Comparison of ENCODE assay signal across 1 cellular context in the genomic region with DNA sequence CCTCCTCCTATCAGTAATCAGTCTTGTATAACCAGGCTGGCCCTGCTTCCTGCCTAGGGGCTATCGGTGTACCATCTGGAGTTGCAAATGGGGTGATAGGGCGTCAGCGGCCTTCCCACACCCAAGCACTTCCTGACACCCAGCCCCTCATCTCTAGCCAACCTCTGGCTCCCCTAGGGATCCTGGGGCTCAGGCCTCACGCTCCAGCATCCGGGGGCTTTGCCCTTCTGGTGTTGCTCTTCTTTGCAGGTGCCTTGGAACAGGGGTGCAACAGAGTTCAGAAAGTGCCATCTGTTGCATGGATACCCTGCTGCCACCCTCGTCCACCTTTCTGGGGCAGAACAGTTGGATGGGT.
TF ChIP-seq lines count a peak whose summit lies in the region.

No MANE protein-coding gene starts in this region.

TF ChIP-seq in GM23338, 12 proteins besides CTCF, POLR2A, EP300 and RAD21 (continued from another document):
- TF ChIP-seq, protein P1, sequence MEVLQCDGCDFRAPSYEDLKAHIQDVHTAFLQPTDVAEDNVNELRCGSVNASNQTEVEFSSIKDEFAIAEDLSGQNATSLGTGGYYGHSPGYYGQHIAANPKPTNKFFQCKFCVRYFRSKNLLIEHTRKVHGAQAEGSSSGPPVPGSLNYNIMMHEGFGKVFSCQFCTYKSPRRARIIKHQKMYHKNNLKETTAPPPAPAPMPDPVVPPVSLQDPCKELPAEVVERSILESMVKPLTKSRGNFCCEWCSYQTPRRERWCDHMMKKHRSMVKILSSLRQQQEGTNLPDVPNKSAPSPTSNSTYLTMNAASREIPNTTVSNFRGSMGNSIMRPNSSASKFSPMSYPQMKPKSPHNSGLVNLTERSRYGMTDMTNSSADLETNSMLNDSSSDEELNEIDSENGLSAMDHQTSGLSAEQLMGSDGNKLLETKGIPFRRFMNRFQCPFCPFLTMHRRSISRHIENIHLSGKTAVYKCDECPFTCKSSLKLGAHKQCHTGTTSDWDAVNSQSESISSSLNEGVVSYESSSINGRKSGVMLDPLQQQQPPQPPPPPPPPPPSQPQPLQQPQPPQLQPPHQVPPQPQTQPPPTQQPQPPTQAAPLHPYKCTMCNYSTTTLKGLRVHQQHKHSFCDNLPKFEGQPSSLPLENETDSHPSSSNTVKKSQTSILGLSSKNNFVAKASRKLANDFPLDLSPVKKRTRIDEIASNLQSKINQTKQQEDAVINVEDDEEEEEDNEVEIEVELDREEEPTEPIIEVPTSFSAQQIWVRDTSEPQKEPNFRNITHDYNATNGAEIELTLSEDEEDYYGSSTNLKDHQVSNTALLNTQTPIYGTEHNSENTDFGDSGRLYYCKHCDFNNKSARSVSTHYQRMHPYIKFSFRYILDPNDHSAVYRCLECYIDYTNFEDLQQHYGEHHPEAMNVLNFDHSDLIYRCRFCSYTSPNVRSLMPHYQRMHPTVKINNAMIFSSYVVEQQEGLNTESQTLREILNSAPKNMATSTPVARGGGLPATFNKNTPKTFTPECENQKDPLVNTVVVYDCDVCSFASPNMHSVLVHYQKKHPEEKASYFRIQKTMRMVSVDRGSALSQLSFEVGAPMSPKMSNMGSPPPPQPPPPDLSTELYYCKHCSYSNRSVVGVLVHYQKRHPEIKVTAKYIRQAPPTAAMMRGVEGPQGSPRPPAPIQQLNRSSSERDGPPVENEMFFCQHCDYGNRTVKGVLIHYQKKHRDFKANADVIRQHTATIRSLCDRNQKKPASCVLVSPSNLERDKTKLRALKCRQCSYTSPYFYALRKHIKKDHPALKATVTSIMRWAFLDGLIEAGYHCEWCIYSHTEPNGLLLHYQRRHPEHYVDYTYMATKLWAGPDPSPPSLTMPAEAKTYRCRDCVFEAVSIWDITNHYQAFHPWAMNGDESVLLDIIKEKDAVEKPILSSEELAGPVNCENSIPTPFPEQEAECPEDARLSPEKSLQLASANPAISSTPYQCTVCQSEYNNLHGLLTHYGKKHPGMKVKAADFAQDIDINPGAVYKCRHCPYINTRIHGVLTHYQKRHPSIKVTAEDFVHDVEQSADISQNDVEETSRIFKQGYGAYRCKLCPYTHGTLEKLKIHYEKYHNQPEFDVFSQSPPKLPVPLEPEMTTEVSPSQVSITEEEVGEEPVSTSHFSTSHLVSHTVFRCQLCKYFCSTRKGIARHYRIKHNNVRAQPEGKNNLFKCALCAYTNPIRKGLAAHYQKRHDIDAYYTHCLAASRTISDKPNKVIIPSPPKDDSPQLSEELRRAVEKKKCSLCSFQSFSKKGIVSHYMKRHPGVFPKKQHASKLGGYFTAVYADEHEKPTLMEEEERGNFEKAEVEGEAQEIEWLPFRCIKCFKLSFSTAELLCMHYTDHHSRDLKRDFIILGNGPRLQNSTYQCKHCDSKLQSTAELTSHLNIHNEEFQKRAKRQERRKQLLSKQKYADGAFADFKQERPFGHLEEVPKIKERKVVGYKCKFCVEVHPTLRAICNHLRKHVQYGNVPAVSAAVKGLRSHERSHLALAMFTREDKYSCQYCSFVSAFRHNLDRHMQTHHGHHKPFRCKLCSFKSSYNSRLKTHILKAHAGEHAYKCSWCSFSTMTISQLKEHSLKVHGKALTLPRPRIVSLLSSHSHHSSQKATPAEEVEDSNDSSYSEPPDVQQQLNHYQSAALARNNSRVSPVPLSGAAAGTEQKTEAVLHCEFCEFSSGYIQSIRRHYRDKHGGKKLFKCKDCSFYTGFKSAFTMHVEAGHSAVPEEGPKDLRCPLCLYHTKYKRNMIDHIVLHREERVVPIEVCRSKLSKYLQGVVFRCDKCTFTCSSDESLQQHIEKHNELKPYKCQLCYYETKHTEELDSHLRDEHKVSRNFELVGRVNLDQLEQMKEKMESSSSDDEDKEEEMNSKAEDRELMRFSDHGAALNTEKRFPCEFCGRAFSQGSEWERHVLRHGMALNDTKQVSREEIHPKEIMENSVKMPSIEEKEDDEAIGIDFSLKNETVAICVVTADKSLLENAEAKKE (CRISPR knock-in tag; IDR thresholded peaks at IDR 0.05), result no peak
- TF ChIP-seq EZH2 (IDR thresholded peaks at IDR 0.05; ENCODE audit: low read depth, unreplicated experiment), result no peak
- TF ChIP-seq, protein P2, sequence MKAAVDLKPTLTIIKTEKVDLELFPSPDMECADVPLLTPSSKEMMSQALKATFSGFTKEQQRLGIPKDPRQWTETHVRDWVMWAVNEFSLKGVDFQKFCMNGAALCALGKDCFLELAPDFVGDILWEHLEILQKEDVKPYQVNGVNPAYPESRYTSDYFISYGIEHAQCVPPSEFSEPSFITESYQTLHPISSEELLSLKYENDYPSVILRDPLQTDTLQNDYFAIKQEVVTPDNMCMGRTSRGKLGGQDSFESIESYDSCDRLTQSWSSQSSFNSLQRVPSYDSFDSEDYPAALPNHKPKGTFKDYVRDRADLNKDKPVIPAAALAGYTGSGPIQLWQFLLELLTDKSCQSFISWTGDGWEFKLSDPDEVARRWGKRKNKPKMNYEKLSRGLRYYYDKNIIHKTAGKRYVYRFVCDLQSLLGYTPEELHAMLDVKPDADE (IDR thresholded peaks at IDR 0.05), result no peak
